Comparison of ENCODE assay signal across 15 cellular contexts in the genomic region with DNA sequence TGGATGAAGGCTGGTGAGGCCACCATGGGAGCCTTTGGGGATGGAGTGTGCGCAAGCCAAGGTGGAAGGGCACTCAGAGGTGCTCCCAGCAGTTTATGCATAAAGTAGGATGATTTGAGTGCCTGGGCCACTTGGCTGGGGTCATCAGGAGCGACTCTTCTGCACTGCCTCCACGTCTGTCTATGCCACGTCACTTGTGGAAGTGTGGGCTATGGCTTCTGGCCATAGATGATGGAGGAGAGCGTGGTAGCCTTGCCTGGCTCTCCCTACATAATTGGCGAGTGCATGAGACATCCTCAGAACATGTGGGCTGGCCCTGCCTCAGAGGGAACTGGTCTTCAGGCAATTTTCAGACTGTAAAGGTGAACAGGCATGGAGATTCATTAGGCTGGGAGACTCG.
A peak's percentile ranks its signal among the peaks of the same experiment; 100 is the strongest.
DNase-seq lines count a peak whose midpoint lies in the region; ATAC-seq and TF ChIP-seq lines count a peak whose summit lies in the region.
"Had no signal": no experiment of that assay in that cellular context is flagged by ENCODE, and none has a peak within 500 bp of the region (broad histone marks: within the 10 kb centered on the region; RNA-seq: fewer than 3 reads in every experiment).

No MANE protein-coding gene starts in this region.

- H3K4me1 Mint-ChIP-seq in chondrocyte (ENCODE audit: low read depth) (no peaks in the 10 kb centered on the region), type B pancreatic cell (ENCODE audit: unreplicated experiment) (no peaks in the 10 kb centered on the region)
- H3K4me1 Mint-ChIP-seq in natural killer cell treated with Interleukin-12 subunit alpha and Interleukin-12 subunit beta and Interleukin-15 and Interleukin-18, amount 100 ng/mL, for 72 hours (ENCODE audit: low read depth in 2 of 2), result no peaks in the 10 kb centered on the region
- H3K4me1 Mint-ChIP-seq in T-helper 2 cell treated with Interferon-gamma antibody and Interleukin-4, amounts not matched to agents 5 μg/mL and 100 μg/mL, for 36 hours (ENCODE audit: low read depth), result no peaks in the 10 kb centered on the region
- H3K4me1 Mint-ChIP-seq: CD8-positive, alpha-beta memory T cell had no signal

- TF ChIP-seq CTCF in chondrocyte (IDR thresholded peaks at IDR 0.05) (no peak), type B pancreatic cell (conservative IDR thresholded peaks at IDR 0.05) (no peak), brain microvascular endothelial cell (IDR thresholded peaks at IDR 0.05; ENCODE audit: low read depth, low read length, missing control alignments) (no peak)

- H3K36me3 ChIP-seq in BLaER1 treated with 17β-estradiol and CSF1 and Interleukin-3, amounts not matched to agents 10 nM and 100 nM, result no peaks in the 10 kb centered on the region
- no peaks in the 10 kb centered on the region for H3K36me3 ChIP-seq in brain microvascular endothelial cell (replicated peaks)
- H3K36me3 ChIP-seq: BE2C, HAP-1 had no signal

- H3K4me3 Mint-ChIP-seq in chondrocyte (ENCODE audit: unreplicated experiment) (no peak overlapping the region), type B pancreatic cell (no peak overlapping the region)
- no peak overlapping the region for H3K4me3 Mint-ChIP-seq in natural killer cell treated with Interleukin-12 subunit alpha and Interleukin-12 subunit beta and Interleukin-15 and Interleukin-18, amount 100 ng/mL, for 72 hours
- H3K4me3 Mint-ChIP-seq in T-helper 2 cell treated with Interferon-gamma antibody and Interleukin-4, amounts not matched to agents 5 μg/mL and 100 μg/mL, for 36 hours, result no peak overlapping the region
- H3K4me3 Mint-ChIP-seq: CD8-positive, alpha-beta memory T cell had no signal

- in situ Hi-C loops in brain microvascular endothelial cell (cut with HindIII; ENCODE audit: low pct_ligation_motif_present, low sequenced_read_pairs), result no loop called here

- H3K27ac ChIP-seq in BLaER1 treated with 17β-estradiol and CSF1 and Interleukin-3, amounts not matched to agents 10 nM and 100 nM, result no peak overlapping the region
- no peak overlapping the region for H3K27ac ChIP-seq in brain microvascular endothelial cell
- H3K27ac ChIP-seq: A549, HL-60 had no signal

- DNase-seq in chondrocyte (ENCODE audit: low spot score) (peak; percentile 46), type B pancreatic cell (ENCODE audit: extremely low spot score, unreplicated experiment) (peak; percentile 51), brain microvascular endothelial cell (no peak)
- DNase-seq in natural killer cell treated with Interleukin-12 subunit alpha and Interleukin-12 subunit beta and Interleukin-15 and Interleukin-18, amount 100 ng/mL, for 72 hours (ENCODE audit: low spot score), result no peak
- no peak for DNase-seq in T-helper 2 cell treated with Interferon-gamma antibody and Interleukin-4, amounts not matched to agents 5 μg/mL and 100 μg/mL, for 36 hours (ENCODE audit: low spot score)
- DNase-seq: BE2C; Caco-2; CD8-positive, alpha-beta memory T cell; DMS53; GF-D8; GOT3 had no signal

- H3K27me3 Mint-ChIP-seq in chondrocyte (ENCODE audit: low read depth) (peaks cover 26% of the 10 kb centered on the region), type B pancreatic cell (peaks cover 36% of the 10 kb centered on the region)
- peaks cover 13 to 30% of the 10 kb centered on the region in 2 donors for H3K27me3 Mint-ChIP-seq in natural killer cell treated with Interleukin-12 subunit alpha and Interleukin-12 subunit beta and Interleukin-15 and Interleukin-18, amount 100 ng/mL, for 72 hours
- peaks cover 5% of the 10 kb centered on the region for H3K27me3 Mint-ChIP-seq in T-helper 2 cell treated with Interferon-gamma antibody and Interleukin-4, amounts not matched to agents 5 μg/mL and 100 μg/mL, for 36 hours (ENCODE audit: low read depth)

- H3K4me3 ChIP-seq in BLaER1 treated with 17β-estradiol and CSF1 and Interleukin-3, amounts not matched to agents 10 nM and 100 nM, result no peak overlapping the region
- no peak overlapping the region for H3K4me3 ChIP-seq in brain microvascular endothelial cell (ENCODE audit: low read depth, low read length)
- H3K4me3 ChIP-seq: A549, HAP-1 had no signal

- peak overlapping the region in 6 of 11 experiments; percentile 4 to 56 (median 30); a peak in 7 of 22 replicates for H3K4me2 ChIP-seq in BLaER1 treated with 17β-estradiol and CSF1 and Interleukin-3, amounts not matched to agents 10 nM and 100 nM
- H3K4me2 ChIP-seq: A549 had no signal

- H3K36me3 Mint-ChIP-seq in chondrocyte (ENCODE audit: low read depth) (peaks cover 2% of the 10 kb centered on the region), type B pancreatic cell (no peaks in the 10 kb centered on the region)
- no peaks in the 10 kb centered on the region for H3K36me3 Mint-ChIP-seq in natural killer cell treated with Interleukin-12 subunit alpha and Interleukin-12 subunit beta and Interleukin-15 and Interleukin-18, amount 100 ng/mL, for 72 hours
- no peaks in the 10 kb centered on the region for H3K36me3 Mint-ChIP-seq in T-helper 2 cell treated with Interferon-gamma antibody and Interleukin-4, amounts not matched to agents 5 μg/mL and 100 μg/mL, for 36 hours (ENCODE audit: low read depth)
- H3K36me3 Mint-ChIP-seq: CD8-positive, alpha-beta memory T cell had no signal

- H3K9me3 ChIP-seq in BLaER1 treated with 17β-estradiol and CSF1 and Interleukin-3, amounts not matched to agents 10 nM and 100 nM (replicated peaks in 1 of 11), result peaks cover 10 to 27% (median 18%) of the 10 kb centered on the region in 11 experiments; a peak in 19 of 22 replicates
- H3K9me3 ChIP-seq: A549, BE2C, Caco-2, HAP-1 had no signal

- H3K27me3 ChIP-seq in BLaER1 treated with 17β-estradiol and CSF1 and Interleukin-3, amounts not matched to agents 10 nM and 100 nM, result no peaks in the 10 kb centered on the region
- H3K27me3 ChIP-seq in brain microvascular endothelial cell (replicated peaks), result no peaks in the 10 kb centered on the region

- no peak overlapping the region for H3K27ac Mint-ChIP-seq in chondrocyte (ENCODE audit: unreplicated experiment)
- no peak overlapping the region for H3K27ac Mint-ChIP-seq in natural killer cell treated with Interleukin-12 subunit alpha and Interleukin-12 subunit beta and Interleukin-15 and Interleukin-18, amount 100 ng/mL, for 72 hours
- no peak overlapping the region for H3K27ac Mint-ChIP-seq in type B pancreatic cell
- H3K27ac Mint-ChIP-seq in T-helper 2 cell treated with Interferon-gamma antibody and Interleukin-4, amounts not matched to agents 5 μg/mL and 100 μg/mL, for 36 hours, result no peak overlapping the region
- H3K27ac Mint-ChIP-seq: CD8-positive, alpha-beta memory T cell had no signal

- ATAC-seq in natural killer cell treated with Interleukin-12 subunit alpha and Interleukin-12 subunit beta and Interleukin-15 and Interleukin-18, amount 100 ng/mL, for 72 hours, result peak; percentile 24 to 28
- ATAC-seq: A549 had no signal

- H3K9me3 Mint-ChIP-seq in chondrocyte (ENCODE audit: low read depth) (peaks cover 12% of the 10 kb centered on the region), type B pancreatic cell (no peaks in the 10 kb centered on the region)
- H3K9me3 Mint-ChIP-seq in natural killer cell treated with Interleukin-12 subunit alpha and Interleukin-12 subunit beta and Interleukin-15 and Interleukin-18, amount 100 ng/mL, for 72 hours, result no peaks in the 10 kb centered on the region
- no peaks in the 10 kb centered on the region for H3K9me3 Mint-ChIP-seq in T-helper 2 cell treated with Interferon-gamma antibody and Interleukin-4, amounts not matched to agents 5 μg/mL and 100 μg/mL, for 36 hours

- H3K4me1 ChIP-seq in BLaER1 treated with 17β-estradiol and CSF1 and Interleukin-3, amounts not matched to agents 10 nM and 100 nM, result peaks cover 0 to 19% (median 10%) of the 10 kb centered on the region in 10 experiments; a peak in 14 of 20 replicates
- H3K4me1 ChIP-seq: A549, BE2C, Caco-2, HAP-1 had no signal

- H3K9ac ChIP-seq in BLaER1 treated with 17β-estradiol and CSF1 and Interleukin-3, amounts not matched to agents 10 nM and 100 nM, result no peak overlapping the region

- H4K20me1 ChIP-seq in BLaER1 treated with 17β-estradiol and CSF1 and Interleukin-3, amounts not matched to agents 10 nM and 100 nM, result no peaks in the 10 kb centered on the region

Comparison
In these comparisons a context has a peak if more than half of its experiments do, and no peak if none do; other contexts are left out.
1. DNase-seq: peak in chondrocyte (single experiment) and type B pancreatic cell (single experiment); none in natural killer cell treated with Interleukin-12 subunit alpha and Interleukin-12 subunit beta and Interleukin-15 and Interleukin-18, amount 100 ng/mL, for 72 hours (single experiment), T-helper 2 cell treated with Interferon-gamma antibody and Interleukin-4, amounts not matched to agents 5 μg/mL and 100 μg/mL, for 36 hours (single experiment) and brain microvascular endothelial cell (single experiment).